In genomic region chr21:43800124-43800523, GRCh38 we compare ENCODE assay signal across 21 cellular contexts. TPM values are rescaled to one million over a fixed set of nuclear protein-coding genes. Genes with fewer than 3 reads are reported as not detected.
DNase-seq lines count a peak whose midpoint lies in the region; ATAC-seq, FAIRE-seq and TF ChIP-seq lines count a peak whose summit lies in the region.
"Had no signal": no experiment of that assay in that cellular context is flagged by ENCODE, and none has a peak within 500 bp of the region (broad histone marks: within the 10 kb centered on the region; RNA-seq: fewer than 3 reads in every experiment).

No MANE protein-coding gene starts in this region.

- 99% methylated on average over 17 of the region's 17 CpGs for WGBS in K562 (ENCODE audit: insufficient coverage, low coverage, missing lambda C conversion rate)

- FAIRE-seq in K562 (lab: Jason Lieb, UNC): no peak
- FAIRE-seq: A549, GM12891, GM19239, H54 had no signal

- H3K4me3 ChIP-seq in CD4-positive, CD25-positive, alpha-beta regulatory T cell (ENCODE audit: low read depth, low read length): no peak overlapping the region
- H3K4me3 ChIP-seq in K562: no peak overlapping the region
- H3K4me3 ChIP-seq: A549, GM23338 had no signal

- no peak overlapping the region for H3K27ac ChIP-seq in CD4-positive, CD25-positive, alpha-beta regulatory T cell (ENCODE audit: insufficient read depth, low read length, poor library complexity, severe bottlenecking)
- peak overlapping the region; percentile 5; the same call in 1 of the 2 replicates for H3K27ac ChIP-seq in RWPE1
- H3K27ac ChIP-seq in K562 (ENCODE audit: extremely low read depth, low read depth, low read length): no peak overlapping the region
- H3K27ac ChIP-seq: 22Rv1, A549, C4-2B had no signal

- peak overlapping the region; percentile 37 for H3K27ac Mint-ChIP-seq in activated CD4-positive, alpha-beta T cell treated with anti-CD3 and anti-CD28 coated beads, Interleukin-2, amount 10 ng/mL, durations not matched to agents 24 days and 14 days
- peak overlapping the region in 2 of 3 donors; percentile 26 to 72 for H3K27ac Mint-ChIP-seq in CD4-positive, CD25-positive, alpha-beta regulatory T cell
- H3K27ac Mint-ChIP-seq: GM23338 had no signal

- TF ChIP-seq POLR2A in K562 (conservative IDR thresholded peaks at IDR 0.05): no peak

- TF ChIP-seq CTCF in RWPE1 (conservative IDR thresholded peaks at IDR 0.05; ENCODE audit: low read depth): no peak
- TF ChIP-seq CTCF in K562 (IDR thresholded peaks at IDR 0.05 in 2 of 3, conservative IDR thresholded peaks at IDR 0.05 in 1 of 3; ENCODE audit: insufficient read depth in 2 of 3, low read depth in 1 of 3, low read length in 3 of 3): no peak
- no peak for TF ChIP-seq CTCF in GM10248 (IDR thresholded peaks at IDR 0.05; ENCODE audit: control extremely low read depth, extremely low read depth, low read depth, missing control alignments)

- intact Hi-C loops in activated CD4-positive, alpha-beta T cell treated with anti-CD3 and anti-CD28 coated beads, Interleukin-2, amount 10 ng/mL, durations not matched to agents 24 days and 14 days (cut with micrococcal nuclease): no loop called here
- intact Hi-C loops in K562 (cut with micrococcal nuclease): no loop called here

- CTCF ChIA-PET in RWPE1 (lab: Yijun Ruan, JAX) (interaction anchor here (0.6 to 0.7 kb wide), 2 partner anchors 10 to 1329 kb away, joined by 3 read pairs; partner anchors contain the start of gene RRP1), K562 (lab: Yijun Ruan, JAX; ENCODE audit: low intra/inter-chr PET ratio) (no interaction called here), GM10248 (lab: Yijun Ruan, JAX) (interaction anchor here (1.0 kb wide), 1 partner anchor 11 kb away, joined by 6 read pairs; the partner anchor contains the start of gene RRP1)

- peaks cover 13% of the 10 kb centered on the region; the same call in 1 of the 3 replicates for H3K79me2 ChIP-seq in K562 (ENCODE audit: control insufficient read depth, insufficient read depth, low read length)

- H3K9me3 Mint-ChIP-seq in activated CD4-positive, alpha-beta T cell treated with anti-CD3 and anti-CD28 coated beads, Interleukin-2, amount 10 ng/mL, durations not matched to agents 24 days and 14 days: no peaks in the 10 kb centered on the region
- no peaks in the 10 kb centered on the region for H3K9me3 Mint-ChIP-seq in CD4-positive, CD25-positive, alpha-beta regulatory T cell
- H3K9me3 Mint-ChIP-seq: GM23338 had no signal

- peaks cover 69% of the 10 kb centered on the region for H3K36me3 ChIP-seq in CD4-positive, CD25-positive, alpha-beta regulatory T cell (ENCODE audit: control insufficient read depth, insufficient read depth, low read length)
- H3K36me3 ChIP-seq in K562 (ENCODE audit: control insufficient read depth, insufficient read depth, low read length): peaks cover 97% of the 10 kb centered on the region

- no peak for DNase-seq in activated CD4-positive, alpha-beta T cell treated with anti-CD3 and anti-CD28 coated beads, Interleukin-2, amount 10 ng/mL, durations not matched to agents 24 days and 14 days
- DNase-seq in activated CD4-positive, alpha-beta T cell treated with anti-CD3 and anti-CD28 coated beads, Interleukin-2, amount 50 U/mL, for 48 hours: no peak
- DNase-seq in CD4-positive, CD25-positive, alpha-beta regulatory T cell: no peak
- DNase-seq in RWPE1 (ENCODE audit: low spot score): no peak
- no peak for DNase-seq in K562 (ENCODE audit: extremely low read depth in 1 of 4, low spot score in 3 of 4)
- DNase-seq in NCI-H69 (lab: John Stamatoyannopoulos, UW): no peak
- no peak for DNase-seq in GM10248 (ENCODE audit: extremely low spot score)
- DNase-seq: AML-193; Calu3; CD4-positive, alpha-beta memory T cell; DMS79 treated with DMSO at 0.1 percent for 48 hours; GF-D8 had no signal

- no peaks in the 10 kb centered on the region for H3K9me1 ChIP-seq in K562 (ENCODE audit: control insufficient read depth, insufficient read depth, low read length)

- no peak for ATAC-seq in CD4-positive, CD25-positive, alpha-beta regulatory T cell (ENCODE audit: low read depth in 2 of 2)
- ATAC-seq in K562 (no peak), GM21717 (IDR thresholded peaks at IDR 0.05; ENCODE audit: unreplicated experiment) (no peak)
- ATAC-seq: A549, GM23338, HCT116 had no signal

- no peak overlapping the region for H3K9ac ChIP-seq in K562 (ENCODE audit: insufficient read depth in 1 of 2, low read depth in 2 of 2, low read length in 2 of 2)

- no peaks in the 10 kb centered on the region for H3K9me3 ChIP-seq in CD4-positive, CD25-positive, alpha-beta regulatory T cell (ENCODE audit: control insufficient read depth in 2 of 2, low read length in 2 of 2)
- no peaks in the 10 kb centered on the region for H3K9me3 ChIP-seq in K562 (replicated peaks; ENCODE audit: control insufficient read depth, insufficient read depth, low read depth, low read length)
- H3K9me3 ChIP-seq: A549 had no signal

- POLR2A ChIA-PET in RWPE1 (lab: Yijun Ruan, JAX; ENCODE audit: low non-redundant PET) (no interaction called here), K562 (lab: Yijun Ruan, JAX) (interaction anchor here (1.4 kb wide), 1 partner anchor 10 kb away, joined by 5 read pairs; no protein-coding TSS in a partner anchor), GM10248 (lab: Yijun Ruan, JAX) (no interaction called here)

- no TSS peak for BruUV-seq in K562 (replicated peaks; lab: Mats Ljungman, UMichigan)

- H3K4me3 Mint-ChIP-seq in activated CD4-positive, alpha-beta T cell treated with anti-CD3 and anti-CD28 coated beads, Interleukin-2, amount 10 ng/mL, durations not matched to agents 24 days and 14 days: no peak overlapping the region
- no peak overlapping the region for H3K4me3 Mint-ChIP-seq in CD4-positive, CD25-positive, alpha-beta regulatory T cell
- H3K4me3 Mint-ChIP-seq: CD4-positive, alpha-beta memory T cell; GM23338 had no signal

- no peak overlapping the region for H2AFZ ChIP-seq in K562 (ENCODE audit: low read depth, low read length)
- H2AFZ ChIP-seq: GM23338 had no signal

- in situ Hi-C loops in K562 (cut with MboI): no loop called here

- H3K4me2 ChIP-seq in K562 (ENCODE audit: insufficient read depth, low read length): no peak overlapping the region
- H3K4me2 ChIP-seq: A549, GM23338 had no signal

- H3K27me3 Mint-ChIP-seq in activated CD4-positive, alpha-beta T cell treated with anti-CD3 and anti-CD28 coated beads, Interleukin-2, amount 10 ng/mL, durations not matched to agents 24 days and 14 days: no peaks in the 10 kb centered on the region
- H3K27me3 Mint-ChIP-seq in CD4-positive, CD25-positive, alpha-beta regulatory T cell: no peaks in the 10 kb centered on the region
- H3K27me3 Mint-ChIP-seq: CD4-positive, alpha-beta memory T cell had no signal

- peaks cover 5% of the 10 kb centered on the region for H3K4me1 Mint-ChIP-seq in activated CD4-positive, alpha-beta T cell treated with anti-CD3 and anti-CD28 coated beads, Interleukin-2, amount 10 ng/mL, durations not matched to agents 24 days and 14 days
- H3K4me1 Mint-ChIP-seq in CD4-positive, CD25-positive, alpha-beta regulatory T cell: no peaks in the 10 kb centered on the region
- H3K4me1 Mint-ChIP-seq: GM23338 had no signal

- H3K4me1 ChIP-seq in CD4-positive, CD25-positive, alpha-beta regulatory T cell (ENCODE audit: control insufficient read depth, insufficient read depth, low read length, poor library complexity, severe bottlenecking): no peaks in the 10 kb centered on the region
- peaks cover under 1 to 33% of the 10 kb centered on the region in 2 experiments; a peak in 3 of 5 replicates for H3K4me1 ChIP-seq in K562 (replicated peaks in 1 of 2; ENCODE audit: control insufficient read depth in 2 of 2, insufficient read depth in 2 of 2, low read length in 2 of 2)
- H3K4me1 ChIP-seq: A549 had no signal

- no peaks in the 10 kb centered on the region for H3K27me3 ChIP-seq in CD4-positive, CD25-positive, alpha-beta regulatory T cell (ENCODE audit: control insufficient read depth, insufficient read depth, low read length)
- no peaks in the 10 kb centered on the region for H3K27me3 ChIP-seq in K562 (ENCODE audit: control insufficient read depth in 2 of 2, insufficient read depth in 2 of 2, low read length in 2 of 2)

- H4K20me1 ChIP-seq in K562 (replicated peaks; ENCODE audit: control insufficient read depth, insufficient read depth, low read length): peaks cover under 1% of the 10 kb centered on the region; the same call in 1 of the 2 replicates

- no peak for TF ChIP-seq RAD21 in K562 (CRISPR knock-in tag; conservative IDR thresholded peaks at IDR 0.05 in 1 of 2, IDR thresholded peaks at IDR 0.05 in 1 of 2)

- TF ChIP-seq EP300 in K562 (IDR thresholded peaks at IDR 0.05; ENCODE audit: low read length): no peak

- H3K36me3 Mint-ChIP-seq in activated CD4-positive, alpha-beta T cell treated with anti-CD3 and anti-CD28 coated beads, Interleukin-2, amount 10 ng/mL, durations not matched to agents 24 days and 14 days (ENCODE audit: low read depth): peaks cover 64% of the 10 kb centered on the region
- peaks cover 36% of the 10 kb centered on the region for H3K36me3 Mint-ChIP-seq in CD4-positive, CD25-positive, alpha-beta regulatory T cell

RNA-seq across cellular contexts. Expression of gene RRP1, which starts 10.7 kb away (rescaled TPM):
- total RNA-seq in activated CD4-positive, alpha-beta T cell treated with anti-CD3 and anti-CD28 coated beads, Interleukin-2, amount 10 ng/mL, durations not matched to agents 24 days and 14 days: 94.4 and 99.4 TPM in 2 replicates
- 24.1 TPM for total RNA-seq in CD4-positive, CD25-positive, alpha-beta regulatory T cell
- 10 to 100 TPM; 12.1 to 17.3 (median 14.2) TPM for polyA plus RNA-seq in CD4-positive, CD25-positive, alpha-beta regulatory T cell
- 200 and 398 TPM in 2 replicates for total RNA-seq in K562 (2011; cell fraction: chromatin; rRNA removed; ENCODE audit: low replicate concordance)
- total RNA-seq in K562 (2011; cell fraction: nucleolus; rRNA removed): 176 and 196 TPM in 2 replicates
- 186 and 220 TPM in 2 replicates for total RNA-seq in K562 (2011; cell fraction: nucleoplasm; rRNA removed)
- total RNA-seq in K562 (2014; rRNA removed) (68.6 and 84.3 TPM in 2 replicates), K562 (2014; rRNA removed; fragmentation: Illumina TruSeq; extraction: Trizol) (40.5 and 48.5 TPM in 2 replicates), K562 (2015; rRNA removed; fragmentation: Illumina TruSeq; extraction: Trizol) (51.6 and 52.9 TPM in 2 replicates), K562 (2021) (89.1 and 105 TPM in 2 replicates)
- polyA plus RNA-seq in K562 (2011; rRNA removed) (38.0 and 47.3 TPM in 2 replicates), K562 (2014; fragmentation: Illumina TruSeq; extraction: Trizol) (79.7 and 97.5 TPM in 2 replicates), K562 (2014; fragmentation: Nextera tagmentation; extraction: Ambion mirVana) (1 to 10 TPM in 1 of 2 experiments, under 1 TPM in 1; 0.89 to 1.8 TPM), K562 (2014; rRNA removed) (60.2 and 64.7 TPM in 2 replicates)
- 22.9 and 23.5 TPM in 2 replicates for polyA plus RNA-seq in K562 (2011; cell fraction: cytosol; rRNA removed)
- polyA plus RNA-seq in K562 (2011; cell fraction: nucleus; rRNA removed): 233 and 286 TPM in 2 replicates
- polyA plus RNA-seq in K562 (2012): 35.6 and 62.2 TPM in 2 replicates
- 23.9 and 28.6 TPM in 2 replicates for polyA minus RNA-seq in K562 (2011; rRNA and poly(A)+ RNA removed)
- 20.8 and 22.0 TPM in 2 replicates for polyA minus RNA-seq in K562 (2011; cell fraction: cytosol; rRNA and poly(A)+ RNA removed)
- polyA minus RNA-seq in K562 (2011; cell fraction: nucleus; rRNA and poly(A)+ RNA removed): 66.5 and 104 TPM in 2 replicates

RNA-seq across cellular contexts. Expression of gene CSTB, which starts 24.0 kb away (rescaled TPM):
- total RNA-seq in activated CD4-positive, alpha-beta T cell treated with anti-CD3 and anti-CD28 coated beads, Interleukin-2, amount 10 ng/mL, durations not matched to agents 24 days and 14 days: 59.2 and 59.5 TPM in 2 replicates
- 24.5 TPM for total RNA-seq in CD4-positive, CD25-positive, alpha-beta regulatory T cell
- 100 to 1,000 TPM in 2 of 4 donors, 10 to 100 TPM in 2; 83.8 to 138 (median 93.9) TPM for polyA plus RNA-seq in CD4-positive, CD25-positive, alpha-beta regulatory T cell
- total RNA-seq in K562 (2011; cell fraction: chromatin; rRNA removed; ENCODE audit: low replicate concordance): 10.6 and 21.9 TPM in 2 replicates
- total RNA-seq in K562 (2011; cell fraction: nucleolus; rRNA removed): 19.5 and 22.0 TPM in 2 replicates
- 18.3 and 24.3 TPM in 2 replicates for total RNA-seq in K562 (2011; cell fraction: nucleoplasm; rRNA removed)
- 23.1 and 29.0 TPM in 2 replicates for total RNA-seq in K562 (2014; rRNA removed)
- 20.8 and 21.1 TPM in 2 replicates for total RNA-seq in K562 (2014; rRNA removed; fragmentation: Illumina TruSeq; extraction: Trizol)
- 31.7 and 34.9 TPM in 2 replicates for total RNA-seq in K562 (2015; rRNA removed; fragmentation: Illumina TruSeq; extraction: Trizol)
- 43.5 and 48.1 TPM in 2 replicates for total RNA-seq in K562 (2021)
- 46.6 and 58.0 TPM in 2 replicates for polyA plus RNA-seq in K562 (2011; rRNA removed)
- 74.4 and 80.8 TPM in 2 replicates for polyA plus RNA-seq in K562 (2011; cell fraction: cytosol; rRNA removed)
- 36.5 and 43.3 TPM in 2 replicates for polyA plus RNA-seq in K562 (2011; cell fraction: nucleus; rRNA removed)
- polyA plus RNA-seq in K562 (2012): 76.9 and 118 TPM in 2 replicates
- 64.2 and 79.8 TPM in 2 replicates for polyA plus RNA-seq in K562 (2014; fragmentation: Illumina TruSeq; extraction: Trizol)
- 10 to 100 TPM; 12.4 to 17.1 TPM for polyA plus RNA-seq in K562 (2014; fragmentation: Nextera tagmentation; extraction: Ambion mirVana)
- polyA plus RNA-seq in K562 (2014; rRNA removed): 65.0 and 67.8 TPM in 2 replicates
- polyA minus RNA-seq in K562 (2011; rRNA and poly(A)+ RNA removed): 33.5 and 37.4 TPM in 2 replicates
- polyA minus RNA-seq in K562 (2011; cell fraction: cytosol; rRNA and poly(A)+ RNA removed): 14.2 and 21.7 TPM in 2 replicates
- polyA minus RNA-seq in K562 (2011; cell fraction: nucleus; rRNA and poly(A)+ RNA removed): 9.0 and 14.1 TPM in 2 replicates
